ENCODE assay signal across 1 cellular context in the genomic region with DNA sequence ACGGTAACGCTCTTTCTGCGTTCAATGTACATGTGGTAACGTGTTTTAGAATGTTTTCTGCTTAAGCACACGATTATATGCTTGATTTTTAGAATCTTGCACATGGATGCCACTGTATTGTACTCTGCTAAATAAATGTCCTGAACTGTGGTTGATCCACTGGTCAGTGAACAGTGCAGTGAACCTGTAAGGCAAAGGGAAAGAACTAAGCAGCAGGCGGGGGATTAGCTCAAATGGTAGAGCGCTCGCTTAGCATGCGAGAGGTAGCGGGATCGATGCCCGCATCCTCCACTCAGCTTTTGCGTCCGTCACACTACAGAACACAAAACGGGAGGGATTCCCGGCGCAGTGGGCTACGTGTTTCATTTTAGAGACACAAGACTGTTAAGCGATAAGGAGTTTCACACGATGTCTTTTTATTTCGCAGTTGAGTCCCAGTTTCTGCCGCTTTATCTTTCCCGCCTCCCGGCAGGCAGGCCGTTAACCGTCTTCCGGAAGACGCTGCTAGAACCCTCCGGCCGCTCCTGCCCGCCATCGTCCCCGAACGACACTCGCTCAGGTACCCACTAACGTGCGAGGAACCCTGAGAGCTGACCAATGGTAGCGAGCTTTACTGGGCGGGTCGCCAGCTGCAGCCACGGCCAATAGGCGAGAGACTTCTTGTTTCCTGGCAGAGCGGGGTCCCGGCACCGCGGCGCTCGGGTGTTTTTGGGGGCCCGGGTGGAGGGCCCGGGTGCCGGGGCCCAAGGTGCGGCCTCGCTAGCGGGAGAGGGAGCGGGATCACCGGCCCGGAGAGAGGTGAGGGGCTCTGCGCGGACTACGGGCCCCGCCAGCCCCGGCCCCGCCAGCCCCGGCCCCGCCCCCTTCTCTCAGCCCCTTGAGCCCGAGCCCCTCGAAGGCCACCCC.
TF ChIP-seq lines count a peak whose summit lies in the region.

A gene with protein sequence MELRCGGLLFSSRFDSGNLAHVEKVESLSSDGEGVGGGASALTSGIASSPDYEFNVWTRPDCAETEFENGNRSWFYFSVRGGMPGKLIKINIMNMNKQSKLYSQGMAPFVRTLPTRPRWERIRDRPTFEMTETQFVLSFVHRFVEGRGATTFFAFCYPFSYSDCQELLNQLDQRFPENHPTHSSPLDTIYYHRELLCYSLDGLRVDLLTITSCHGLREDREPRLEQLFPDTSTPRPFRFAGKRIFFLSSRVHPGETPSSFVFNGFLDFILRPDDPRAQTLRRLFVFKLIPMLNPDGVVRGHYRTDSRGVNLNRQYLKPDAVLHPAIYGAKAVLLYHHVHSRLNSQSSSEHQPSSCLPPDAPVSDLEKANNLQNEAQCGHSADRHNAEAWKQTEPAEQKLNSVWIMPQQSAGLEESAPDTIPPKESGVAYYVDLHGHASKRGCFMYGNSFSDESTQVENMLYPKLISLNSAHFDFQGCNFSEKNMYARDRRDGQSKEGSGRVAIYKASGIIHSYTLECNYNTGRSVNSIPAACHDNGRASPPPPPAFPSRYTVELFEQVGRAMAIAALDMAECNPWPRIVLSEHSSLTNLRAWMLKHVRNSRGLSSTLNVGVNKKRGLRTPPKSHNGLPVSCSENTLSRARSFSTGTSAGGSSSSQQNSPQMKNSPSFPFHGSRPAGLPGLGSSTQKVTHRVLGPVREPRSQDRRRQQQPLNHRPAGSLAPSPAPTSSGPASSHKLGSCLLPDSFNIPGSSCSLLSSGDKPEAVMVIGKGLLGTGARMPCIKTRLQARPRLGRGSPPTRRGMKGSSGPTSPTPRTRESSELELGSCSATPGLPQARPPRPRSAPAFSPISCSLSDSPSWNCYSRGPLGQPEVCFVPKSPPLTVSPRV (plus strand): TSS at position 673 of the 906 bp plus-strand sequence. CDS start 1,291 bp downstream, outside the sequence.

TF ChIP-seq in GM12878, 131 proteins besides CTCF, POLR2A, EP300 and RAD21 (continued from another document):
- TF ChIP-seq, protein P1, sequence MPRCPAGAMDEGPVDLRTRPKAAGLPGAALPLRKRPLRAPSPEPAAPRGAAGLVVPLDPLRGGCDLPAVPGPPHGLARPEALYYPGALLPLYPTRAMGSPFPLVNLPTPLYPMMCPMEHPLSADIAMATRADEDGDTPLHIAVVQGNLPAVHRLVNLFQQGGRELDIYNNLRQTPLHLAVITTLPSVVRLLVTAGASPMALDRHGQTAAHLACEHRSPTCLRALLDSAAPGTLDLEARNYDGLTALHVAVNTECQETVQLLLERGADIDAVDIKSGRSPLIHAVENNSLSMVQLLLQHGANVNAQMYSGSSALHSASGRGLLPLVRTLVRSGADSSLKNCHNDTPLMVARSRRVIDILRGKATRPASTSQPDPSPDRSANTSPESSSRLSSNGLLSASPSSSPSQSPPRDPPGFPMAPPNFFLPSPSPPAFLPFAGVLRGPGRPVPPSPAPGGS (IDR thresholded peaks at IDR 0.05; ENCODE audit: borderline replicate concordance, insufficient read depth, low read depth, low read length, poor library complexity, severe bottlenecking): no peak
- TF ChIP-seq CBX5 (IDR thresholded peaks at IDR 0.05; ENCODE audit: low read depth) (no peak), RB1 (IDR thresholded peaks at IDR 0.05; ENCODE audit: borderline replicate concordance) (peak; percentile 96), POLR2AphosphoS2 (IDR thresholded peaks at IDR 0.05; ENCODE audit: low read depth, low read length) (peak; percentile 66)
